Comparison of ENCODE assay signal across 20 cellular contexts in genomic region chrX:468979-469378, GRCh38.
A peak's percentile ranks its signal among the peaks of the same experiment; 100 is the strongest.
DNase-seq lines count a peak whose midpoint lies in the region; ATAC-seq, FAIRE-seq and TF ChIP-seq lines count a peak whose summit lies in the region.
"Had no signal": no experiment of that assay in that cellular context is flagged by ENCODE, and none has a peak within 500 bp of the region (broad histone marks: within the 10 kb centered on the region; RNA-seq: fewer than 3 reads in every experiment).

No MANE protein-coding gene starts in this region.

- H3K27ac ChIP-seq in right cardiac atrium (ENCODE audit: low read length) (no peak overlapping the region), K562 (ENCODE audit: extremely low read depth, low read depth, low read length) (no peak overlapping the region), osteoblast (ENCODE audit: low read depth, low read length) (no peak overlapping the region), lower lobe of right lung (no peak overlapping the region)
- H3K27ac ChIP-seq: BLaER1 treated with 17β-estradiol and CSF1 and Interleukin-3, amounts not matched to agents 10 nM and 100 nM; GM23248; HL-60 had no signal

- H2AFZ ChIP-seq in K562 (ENCODE audit: low read depth, low read length) = no peak overlapping the region
- H2AFZ ChIP-seq in osteoblast (ENCODE audit: low read length) = no peak overlapping the region
- H2AFZ ChIP-seq: GM23248 had no signal

- H3K9me3 ChIP-seq in right cardiac atrium (ENCODE audit: control insufficient read depth, low read length) = no peaks in the 10 kb centered on the region
- H3K9me3 ChIP-seq in K562 (replicated peaks; ENCODE audit: control insufficient read depth, insufficient read depth, low read depth, low read length) = no peaks in the 10 kb centered on the region
- H3K9me3 ChIP-seq in osteoblast (ENCODE audit: low read depth, low read length) = no peaks in the 10 kb centered on the region
- H3K9me3 ChIP-seq in lower lobe of right lung = peaks cover 6% of the 10 kb centered on the region

- no peak overlapping the region for H3K9ac ChIP-seq in K562 (ENCODE audit: insufficient read depth in 1 of 2, low read depth in 2 of 2, low read length in 2 of 2)
- H3K9ac ChIP-seq: BLaER1 treated with 17β-estradiol and CSF1 and Interleukin-3, amounts not matched to agents 10 nM and 100 nM; GM23248 had no signal

- no peaks in the 10 kb centered on the region for H3K4me1 ChIP-seq in right cardiac atrium (ENCODE audit: control insufficient read depth, insufficient read depth, low read length)
- no peaks in the 10 kb centered on the region; a peak in 1 of 5 replicates for H3K4me1 ChIP-seq in K562 (replicated peaks in 1 of 2; ENCODE audit: control insufficient read depth in 2 of 2, insufficient read depth in 2 of 2, low read length in 2 of 2)
- H3K4me1 ChIP-seq in osteoblast (ENCODE audit: insufficient read depth, low read length) = no peaks in the 10 kb centered on the region
- H3K4me1 ChIP-seq in lower lobe of right lung = no peaks in the 10 kb centered on the region

- no peaks in the 10 kb centered on the region for H3K9me1 ChIP-seq in K562 (ENCODE audit: control insufficient read depth, insufficient read depth, low read length)

- CTCF ChIA-PET in K562 (lab: Yijun Ruan, JAX; ENCODE audit: low intra/inter-chr PET ratio) = no interaction called here

- no peaks in the 10 kb centered on the region for H3K36me3 ChIP-seq in K562 (ENCODE audit: control insufficient read depth, insufficient read depth, low read length)
- H3K36me3 ChIP-seq in osteoblast (ENCODE audit: insufficient read depth, low read length) = no peaks in the 10 kb centered on the region
- no peaks in the 10 kb centered on the region for H3K36me3 ChIP-seq in lower lobe of right lung
- H3K36me3 ChIP-seq: BLaER1 treated with 17β-estradiol and CSF1 and Interleukin-3, amounts not matched to agents 10 nM and 100 nM had no signal

- in situ Hi-C loops in K562 (cut with MboI) = no loop called here

- no peak for TF ChIP-seq POLR2A in K562 (conservative IDR thresholded peaks at IDR 0.05)

- intact Hi-C loops in cardiac septum (cut with DNase I) = no loop called here
- intact Hi-C loops in right cardiac atrium (cut with DNase I) = no loop called here
- intact Hi-C loops in K562 (cut with micrococcal nuclease) = no loop called here
- intact Hi-C loops in lower lobe of right lung (cut with DNase I) = no loop called here

- peak; percentile 49 for DNase-seq in cardiac septum (ENCODE audit: low spot score)
- no peak for DNase-seq in right cardiac atrium
- no peak for DNase-seq in K562 (ENCODE audit: extremely low read depth in 1 of 4, low spot score in 3 of 4)
- peak; percentile 25 for DNase-seq in osteoblast (ENCODE audit: insufficient read length, low spot score, missing footprints)
- DNase-seq in lower lobe of right lung = no peak
- DNase-seq in KG1 (lab: John Stamatoyannopoulos, UW) = no peak
- no peak for DNase-seq in NCI-H2107 treated with DMSO at 0.1 percent for 48 hours (lab: John Stamatoyannopoulos, UW; ENCODE audit: unreplicated experiment)
- DNase-seq: 8988T; Calu3; CD8-positive, alpha-beta T cell; DMS53; DND-41; EL; GM23248; HCEC 1CT; HFFc6 had no signal

- WGBS in right cardiac atrium = 87% methylated on average over 9 of the region's 9 CpGs
- 7% methylated on average over 4 of the region's 9 CpGs for WGBS in K562 (ENCODE audit: insufficient coverage, low coverage, missing lambda C conversion rate)

- FAIRE-seq in K562 (lab: Jason Lieb, UNC) = no peak
- FAIRE-seq: GM12878, H54 had no signal

- H3K4me3 ChIP-seq in right cardiac atrium (ENCODE audit: low read length) (no peak overlapping the region), K562 (no peak overlapping the region), osteoblast (ENCODE audit: insufficient read depth, low read length) (no peak overlapping the region), lower lobe of right lung (no peak overlapping the region)
- H3K4me3 ChIP-seq: BLaER1 treated with 17β-estradiol and CSF1 and Interleukin-3, amounts not matched to agents 10 nM and 100 nM; GM12878; GM23248 had no signal

- BruUV-seq in K562 (replicated peaks; lab: Mats Ljungman, UMichigan) = no TSS peak

- H4K20me1 ChIP-seq in K562 (replicated peaks; ENCODE audit: control insufficient read depth, insufficient read depth, low read length) (no peaks in the 10 kb centered on the region), osteoblast (ENCODE audit: insufficient read depth, low read length) (no peaks in the 10 kb centered on the region)
- H4K20me1 ChIP-seq: BLaER1 treated with 17β-estradiol and CSF1 and Interleukin-3, amounts not matched to agents 10 nM and 100 nM had no signal

- no peak for TF ChIP-seq RAD21 in K562 (CRISPR knock-in tag; conservative IDR thresholded peaks at IDR 0.05 in 1 of 2, IDR thresholded peaks at IDR 0.05 in 1 of 2)

- POLR2A ChIA-PET in K562 (lab: Yijun Ruan, JAX) = no interaction called here

- H3K79me2 ChIP-seq in K562 (ENCODE audit: control insufficient read depth, insufficient read depth, low read length) (no peaks in the 10 kb centered on the region), osteoblast (ENCODE audit: insufficient read depth, low read length) (no peaks in the 10 kb centered on the region)

- H3K27me3 ChIP-seq in right cardiac atrium (ENCODE audit: control insufficient read depth, insufficient read depth) (no peaks in the 10 kb centered on the region), K562 (ENCODE audit: control insufficient read depth in 2 of 2, insufficient read depth in 2 of 2, low read length in 2 of 2) (peaks cover 0 to 20% of the 10 kb centered on the region in 2 experiments; a peak in 1 of 5 replicates), osteoblast (ENCODE audit: insufficient read depth, low read length) (no peaks in the 10 kb centered on the region), lower lobe of right lung (ENCODE audit: low read depth) (no peaks in the 10 kb centered on the region)
- H3K27me3 ChIP-seq: BLaER1 treated with 17β-estradiol and CSF1 and Interleukin-3, amounts not matched to agents 10 nM and 100 nM had no signal

- H3K4me2 ChIP-seq in K562 (ENCODE audit: insufficient read depth, low read length) (no peak overlapping the region), osteoblast (ENCODE audit: insufficient read depth, low read length) (no peak overlapping the region)
- H3K4me2 ChIP-seq: BLaER1 treated with 17β-estradiol and CSF1 and Interleukin-3, amounts not matched to agents 10 nM and 100 nM had no signal

- no peak for TF ChIP-seq EP300 in K562 (IDR thresholded peaks at IDR 0.05; ENCODE audit: low read length)

- ATAC-seq in right cardiac atrium = no peak
- ATAC-seq in K562 = no peak
- ATAC-seq in lower lobe of right lung = no peak
- ATAC-seq: CD8-positive, alpha-beta T cell; GM12878 had no signal

- TF ChIP-seq CTCF in K562 (IDR thresholded peaks at IDR 0.05 in 2 of 3, conservative IDR thresholded peaks at IDR 0.05 in 1 of 3; ENCODE audit: insufficient read depth in 2 of 3, low read depth in 1 of 3, low read length in 3 of 3) (no peak), osteoblast (IDR thresholded peaks at IDR 0.05; ENCODE audit: extremely low read depth, low read depth, low read length) (no peak), lower lobe of right lung (IDR thresholded peaks at IDR 0.05) (no peak)

TF ChIP-seq in K562, 482 proteins besides CTCF, POLR2A, EP300 and RAD21:
- TF ChIP-seq ZNF146 (CRISPR knock-in tag; IDR thresholded peaks at IDR 0.05; ENCODE audit: unreplicated experiment) (peak; percentile 93), DEAF1 (CRISPR knock-in tag; IDR thresholded peaks at IDR 0.05) (no peak), RBM25 (IDR thresholded peaks at IDR 0.05; ENCODE audit: low read depth, low read length, severe bottlenecking) (peak; percentile 80), ELF2 (CRISPR knock-in tag; IDR thresholded peaks at IDR 0.05) (no peak), BCOR (IDR thresholded peaks at IDR 0.05) (0 out of 2 replicates have a peak, but pooled peaks have one; percentile 39)

Comparison
In these comparisons a context has a peak if more than half of its experiments do, and no peak if none do; other contexts are left out.
1. DNase-seq: peak in cardiac septum (single experiment) and osteoblast (single experiment); none in right cardiac atrium (0 of 3), K562 (0 of 4), lower lobe of right lung (single experiment), KG1 (single experiment) and NCI-H2107 treated with DMSO at 0.1 percent for 48 hours (single experiment).